ENCODE assay signal across 1 cellular context in genomic region chr19:46785054-46785979, GRCh38.
A peak's percentile ranks its signal among the peaks of the same experiment; 100 is the strongest.
TF ChIP-seq lines count a peak whose summit lies in the region.

No MANE protein-coding gene starts in this region.

TF ChIP-seq in GM12878, 131 proteins besides CTCF, POLR2A, EP300 and RAD21:
- TF ChIP-seq PAX5 (IDR thresholded peaks at IDR 0.05; ENCODE audit: borderline replicate concordance, low read depth, low read length) = 0 out of 2 replicates have a peak, but pooled peaks have one; percentile 24
- no peak for TF ChIP-seq E2F8 (IDR thresholded peaks at IDR 0.05; ENCODE audit: low read depth, partially characterized antibody)
- TF ChIP-seq PRDM15 (CRISPR knock-in tag; IDR thresholded peaks at IDR 0.05) = no peak
- TF ChIP-seq ZNF217 (IDR thresholded peaks at IDR 0.05) = 0 out of 2 replicates have a peak, but pooled peaks have one; percentile 22
- TF ChIP-seq POLR2AphosphoS5 (IDR thresholded peaks at IDR 0.05; ENCODE audit: low read length) = no peak; the same call in 1 of the 2 replicates
- TF ChIP-seq RUNX3 (IDR thresholded peaks at IDR 0.05; ENCODE audit: low read length) = peak; percentile 38; the same call in 1 of the 2 replicates
- TF ChIP-seq SP1 (IDR thresholded peaks at IDR 0.05; ENCODE audit: low read depth, low read length) = no peak
- no peak for TF ChIP-seq GATAD2B (conservative IDR thresholded peaks at IDR 0.05; ENCODE audit: low read depth)
- peak; percentile 54 for TF ChIP-seq JUNB (IDR thresholded peaks at IDR 0.05)
- TF ChIP-seq ZNF622 (IDR thresholded peaks at IDR 0.05) = no peak
- TF ChIP-seq SUPT20H (IDR thresholded peaks at IDR 0.05; ENCODE audit: borderline replicate concordance, control insufficient read depth, low read depth, low read length) = no peak
- no peak for TF ChIP-seq KAT2A (conservative IDR thresholded peaks at IDR 0.05; ENCODE audit: control insufficient read depth, low read depth, low read length)
- no peak; the same call in 1 of the 2 replicates for TF ChIP-seq MTA3 (IDR thresholded peaks at IDR 0.05; ENCODE audit: borderline replicate concordance, low read length)
- TF ChIP-seq CREM (IDR thresholded peaks at IDR 0.05; ENCODE audit: low read depth) = 0 out of 2 replicates have a peak, but pooled peaks have one; percentile 36
- TF ChIP-seq BHLHE40 (IDR thresholded peaks at IDR 0.05; ENCODE audit: borderline replicate concordance in 1 of 2, low read depth in 2 of 2, low read length in 1 of 2) = 0 out of 4 replicates have a peak, but pooled peaks of 1 of the 2 experiments have one; percentile 7
- no peak for TF ChIP-seq BCLAF1 (IDR thresholded peaks at IDR 0.05)
- TF ChIP-seq KDM1A (IDR thresholded peaks at IDR 0.05; ENCODE audit: borderline replicate concordance) = no peak
- TF ChIP-seq NBN (IDR thresholded peaks at IDR 0.05) = no peak
- TF ChIP-seq ETV6 (conservative IDR thresholded peaks at IDR 0.05 in 1 of 2, IDR thresholded peaks at IDR 0.05 in 1 of 2; ENCODE audit: borderline replicate concordance in 1 of 2, low read depth in 1 of 2) = peak in 1 of 2 experiments; percentile 32; a peak in 1 of 4 replicates
- no peak for TF ChIP-seq ZNF24 (IDR thresholded peaks at IDR 0.05)
- TF ChIP-seq SMARCA5 (IDR thresholded peaks at IDR 0.05) = 0 out of 2 replicates have a peak, but pooled peaks have one; percentile 43
- TF ChIP-seq ZBED1 (IDR thresholded peaks at IDR 0.05; ENCODE audit: borderline replicate concordance) = peak; percentile 53; the same call in 1 of the 2 replicates
- 0 out of 2 replicates have a peak, but pooled peaks have one; percentile 3 for TF ChIP-seq DPF2 (IDR thresholded peaks at IDR 0.05)
- TF ChIP-seq ZNF687 (IDR thresholded peaks at IDR 0.05) = no peak
TF ChIP-seq in GM12878: peak in this region for 10.
